In genomic region chr7:94656925-94657731, GRCh38 we compare ENCODE assay signal across 8 cellular contexts. TPM values are rescaled to one million over a fixed set of nuclear protein-coding genes. Genes with fewer than 3 reads are reported as not detected.
DNase-seq lines count a peak whose midpoint lies in the region; ATAC-seq and TF ChIP-seq lines count a peak whose summit lies in the region.

No MANE protein-coding gene starts in this region.

- no peak overlapping the region for H2BK120ac ChIP-seq in H9 (ENCODE audit: low read depth, low read length, poor library complexity, severe bottlenecking)

- H2BK20ac ChIP-seq in H9 (ENCODE audit: low read depth, low read length, poor library complexity, severe bottlenecking): no peak overlapping the region

- no peak overlapping the region for H3K9ac ChIP-seq in H9 (ENCODE audit: extremely low read depth, insufficient read length, low read length)
- H3K9ac ChIP-seq in SU-DHL-6 (ENCODE audit: low read length): peak overlapping the region; percentile 65

- no peak overlapping the region for H2BK5ac ChIP-seq in H9 (ENCODE audit: insufficient read length, low read length)

- peak overlapping the region; percentile 91 to 92 for H3K4me3 Mint-ChIP-seq in H9

- no peaks in the 10 kb centered on the region for H4K20me1 ChIP-seq in H9 (ENCODE audit: control insufficient read depth, insufficient read depth, insufficient read length)
- H4K20me1 ChIP-seq in SU-DHL-6 (ENCODE audit: low read depth, low read length): peaks cover 49% of the 10 kb centered on the region

- H3K36me3 ChIP-seq in SU-DHL-6 (ENCODE audit: low read length): no peaks in the 10 kb centered on the region
- H3K36me3 ChIP-seq in tibial artery: no peaks in the 10 kb centered on the region

- no peak overlapping the region for H2BK15ac ChIP-seq in H9 (ENCODE audit: low read depth, low read length)

- no peak overlapping the region for H2AK5ac ChIP-seq in H9 (ENCODE audit: insufficient read length, low read length)

- no peak overlapping the region for H3K18ac ChIP-seq in H9 (ENCODE audit: insufficient read length, low read depth, low read length)

- DNase-seq in AG10803 (ENCODE audit: low read depth) (no peak), H9 (peak; percentile 41), coronary artery (ENCODE audit: low spot score) (no peak), midbrain (lab: John Stamatoyannopoulos, UW) (peak; percentile 54), tibial artery (no peak)

- peaks cover 5% of the 10 kb centered on the region; the same call in 1 of the 2 replicates for H3K79me2 ChIP-seq in H9 (ENCODE audit: insufficient read depth, low read length)
- H3K79me2 ChIP-seq in SU-DHL-6 (ENCODE audit: insufficient read depth, low read length): peaks cover 39% of the 10 kb centered on the region

- peaks cover 11 to 14% (median 12%) of the 10 kb centered on the region in 3 experiments; a peak in 6 of 7 replicates for H3K36me3 Mint-ChIP-seq in H9 (ENCODE audit: insufficient read depth in 1 of 3, low read depth in 3 of 3)

- peaks cover 13% of the 10 kb centered on the region in 2 experiments for H3K9me3 Mint-ChIP-seq in H9

- no peak overlapping the region for H3K56ac ChIP-seq in H9 (ENCODE audit: insufficient read length, low read depth, low read length)

- H3K4me3 ChIP-seq in AG10803 (ENCODE audit: low read length) (peak overlapping the region; percentile 80), SU-DHL-6 (ENCODE audit: insufficient read depth, low read length, poor library complexity, severe bottlenecking) (peak overlapping the region; percentile 57), coronary artery (peak overlapping the region; percentile 89), tibial artery (peak overlapping the region; percentile 61 to 62)

- ATAC-seq in HG03520 (IDR thresholded peaks at IDR 0.05; ENCODE audit: unreplicated experiment) (no peak), GM19397 (IDR thresholded peaks at IDR 0.05; ENCODE audit: unreplicated experiment) (no peak)

- peak overlapping the region; percentile 6 to 89 (median 49); a peak in 5 of 7 replicates for H3K27ac Mint-ChIP-seq in H9

- no peak overlapping the region for H4K91ac ChIP-seq in H9 (ENCODE audit: insufficient read length, low read depth, low read length)

- TF ChIP-seq CTCF in AG10803 (conservative IDR thresholded peaks at IDR 0.05; ENCODE audit: low read length) (no peak), H9 (conservative IDR thresholded peaks at IDR 0.05) (no peak), SU-DHL-6 (IDR thresholded peaks at IDR 0.05; ENCODE audit: insufficient read depth, low read length, poor library complexity, severe bottlenecking) (no peak), coronary artery (IDR thresholded peaks at IDR 0.05) (no peak), tibial artery (IDR thresholded peaks at IDR 0.05) (no peak)

- no CpG with 5 or more reads among the region's 36 CpGs for WGBS in H9 (ENCODE audit: extremely low coverage, insufficient read length, low lambda C conversion rate)

- no peaks in the 10 kb centered on the region for H3K79me1 ChIP-seq in H9 (ENCODE audit: insufficient read depth, low read depth, low read length, poor library complexity, severe bottlenecking)

- H3K14ac ChIP-seq in H9 (ENCODE audit: insufficient read depth, low read length): no peak overlapping the region

- H3K4me2 ChIP-seq in H9 (ENCODE audit: insufficient read depth, insufficient read length, low read length) (peak overlapping the region; percentile 95), SU-DHL-6 (ENCODE audit: low read depth, low read length, poor library complexity, severe bottlenecking) (peak overlapping the region; percentile 90)

- H3K4me1 Mint-ChIP-seq in H9: peaks cover 12 to 16% of the 10 kb centered on the region in 2 experiments; a peak in 3 of 4 replicates

- H3K9me3 ChIP-seq in H9 (ENCODE audit: control insufficient read depth, low read depth, low read length): no peaks in the 10 kb centered on the region
- no peaks in the 10 kb centered on the region for H3K9me3 ChIP-seq in SU-DHL-6 (ENCODE audit: insufficient read depth, low read length)
- no peaks in the 10 kb centered on the region for H3K9me3 ChIP-seq in tibial artery

- H3F3A ChIP-seq in SU-DHL-6 (ENCODE audit: insufficient read depth): peaks cover 18% of the 10 kb centered on the region

- H4K8ac ChIP-seq in H9 (replicated peaks; ENCODE audit: insufficient read length, low read depth, low read length): no peak overlapping the region

- H3K4ac ChIP-seq in H9 (ENCODE audit: low read depth, low read length): no peak overlapping the region

- H3K23me2 ChIP-seq in H9 (ENCODE audit: insufficient read length, low read depth, low read length, poor library complexity, severe bottlenecking): peaks cover 13% of the 10 kb centered on the region

- intact Hi-C loops in tibial artery (cut with DNase I; ENCODE audit: low total_unique reads): no loop called here

- H3K27me3 ChIP-seq in H9 (ENCODE audit: insufficient read depth, low read length) (no peaks in the 10 kb centered on the region), SU-DHL-6 (ENCODE audit: low read length) (no peaks in the 10 kb centered on the region), tibial artery (no peaks in the 10 kb centered on the region)

- H3K9me2 ChIP-seq in SU-DHL-6 (replicated peaks; ENCODE audit: insufficient read depth, low read length): no peaks in the 10 kb centered on the region

- H2AFZ ChIP-seq in H9 (ENCODE audit: low read length): no peak overlapping the region
- peak overlapping the region; percentile 36 for H2AFZ ChIP-seq in SU-DHL-6 (ENCODE audit: low read depth, low read length, severe bottlenecking)

- no peak overlapping the region for H4K5ac ChIP-seq in H9 (ENCODE audit: insufficient read length, low read depth, low read length)

- H3K23ac ChIP-seq in H9 (ENCODE audit: insufficient read length, low read depth, low read length): no peak overlapping the region

- H2BK12ac ChIP-seq in H9 (ENCODE audit: insufficient read length, low read depth, low read length): no peak overlapping the region

- H3K27me3 Mint-ChIP-seq in H9 (ENCODE audit: low read depth): peaks cover 12% of the 10 kb centered on the region

- no peak overlapping the region for H3T11ph ChIP-seq in H9 (ENCODE audit: low read length)

- no peaks in the 10 kb centered on the region for H3K4me1 ChIP-seq in H9 (ENCODE audit: insufficient read depth, low read length)
- peaks cover 0 to 18% (median 6%) of the 10 kb centered on the region in 4 donors for H3K4me1 ChIP-seq in tibial artery

- no peak overlapping the region for H3K27ac ChIP-seq in H9 (ENCODE audit: insufficient read length, low read depth, low read length)
- peak overlapping the region; percentile 79 for H3K27ac ChIP-seq in SU-DHL-6 (ENCODE audit: low read depth, low read length)
- H3K27ac ChIP-seq in coronary artery: peak overlapping the region; percentile 46 to 68
- H3K27ac ChIP-seq in tibial artery: peak overlapping the region; percentile 56 to 57

RNA-seq across cellular contexts. Expression of gene SGCE, which starts 1.2 kb away (rescaled TPM):
- total RNA-seq in H9 (2021): 30.5 and 30.8 TPM in 2 replicates

Comparison
In these comparisons a context has a peak if more than half of its experiments do, and no peak if none do; other contexts are left out.
1. DNase-seq: peak in H9 (single experiment) and midbrain (single experiment); none in AG10803 (single experiment), coronary artery (single experiment) and tibial artery (0 of 2).
2. Peak in every context shown above with its lines, with median percentiles within 50 percentile points of each other: H3K4me3 ChIP-seq.